Comparison of ENCODE assay signal across 29 cellular contexts in genomic region chr1:236526079-236526478, GRCh38. TPM values are rescaled to one million over a fixed set of nuclear protein-coding genes. Genes with fewer than 3 reads are reported as not detected.
A peak's percentile ranks its signal among the peaks of the same experiment; 100 is the strongest.
DNase-seq lines count a peak whose midpoint lies in the region; ATAC-seq and TF ChIP-seq lines count a peak whose summit lies in the region.
"Had no signal": no experiment of that assay in that cellular context is flagged by ENCODE, and none has a peak within 500 bp of the region (broad histone marks: within the 10 kb centered on the region; RNA-seq: fewer than 3 reads in every experiment).

No MANE protein-coding gene starts in this region.

- H3K14ac ChIP-seq in trophoblast cell (ENCODE audit: low read length), result no peak overlapping the region

- no peak overlapping the region for H3K18ac ChIP-seq in trophoblast cell (ENCODE audit: low read length)

- no peak for DNase-seq in activated naive CD4-positive, alpha-beta T cell treated with anti-CD3 and anti-CD28 coated beads, Interleukin-2, amount 10 ng/mL, durations not matched to agents 7 days and 5 days
- no peak for DNase-seq in activated naive CD4-positive, alpha-beta T cell treated with anti-CD3 and anti-CD28 coated beads, Interleukin-2, amount 50 U/mL, for 72 hours (ENCODE audit: low spot score in 2 of 2)
- no peak for DNase-seq in CD4-positive, alpha-beta T cell
- DNase-seq in activated B cell treated with CpG ODN at 0.5 μM for 24 hours, result no peak
- DNase-seq in naive thymus-derived CD4-positive, alpha-beta T cell, result no peak
- no peak for DNase-seq in NCI-H524 treated with DMSO at 0.1 percent for 48 hours (lab: John Stamatoyannopoulos, UW)
- DNase-seq in trophoblast cell, result no peak
- no peak for DNase-seq in stimulated activated CD4-positive, alpha-beta T cell treated with anti-CD3 and anti-CD28 coated beads, Interleukin-4, amount 100 ng/mL, for 4 hours
- DNase-seq: activated CD4-positive, alpha-beta T cell treated with anti-CD3 and anti-CD28 coated beads for 4 hours; activated effector memory CD4-positive, alpha-beta T cell treated with Interleukin-2 at 50 U/mL for 16 hours; adrenal gland; body of pancreas; DND-41; H9; KBM-7; kidney; MG63; midbrain; naive thymus-derived CD8-positive, alpha-beta T cell; NCI-H1105 treated with DMSO at 0.1 percent for 48 hours; NCI-H2029; NCI-H2227 treated with DMSO at 0.1 percent for 48 hours; RPMI8226; small intestine; substantia nigra; upper lobe of right lung had no signal

- peaks cover 49% of the 10 kb centered on the region for H3K4me1 Mint-ChIP-seq in activated naive CD4-positive, alpha-beta T cell treated with anti-CD3 and anti-CD28 coated beads, Interleukin-2, amount 10 ng/mL, durations not matched to agents 7 days and 5 days
- H3K4me1 Mint-ChIP-seq in CD4-positive, alpha-beta T cell (ENCODE audit: low read depth), result peaks cover 52% of the 10 kb centered on the region
- H3K4me1 Mint-ChIP-seq in activated B cell treated with CpG ODN at 0.5 μM for 24 hours, result peaks cover 23% of the 10 kb centered on the region
- peaks cover 17 to 54% (median 48%) of the 10 kb centered on the region in 7 donors for H3K4me1 Mint-ChIP-seq in naive thymus-derived CD4-positive, alpha-beta T cell

- intact Hi-C loops in CD4-positive, alpha-beta T cell (cut with DNase I, micrococcal nuclease), result loop anchor here in 1 of 2 experiments (10.0 kb wide), 2 partner anchors 79 to 241 kb away; partner anchors contain the start of genes ERO1B and HEATR1
- intact Hi-C loops in activated B cell treated with CpG ODN at 0.5 μM for 24 hours (cut with micrococcal nuclease), result loop anchor here (10.0 kb wide), 1 partner anchor 1021 kb away; the partner anchor contains the start of gene B3GALNT2
- intact Hi-C loops in naive thymus-derived CD4-positive, alpha-beta T cell (cut with micrococcal nuclease), result no loop called here

- no peak overlapping the region for H4K91ac ChIP-seq in trophoblast cell (ENCODE audit: low read depth, low read length)

- H3K4me3 ChIP-seq in naive thymus-derived CD4-positive, alpha-beta T cell (ENCODE audit: low read length), result no peak overlapping the region
- H3K4me3 ChIP-seq in trophoblast cell (ENCODE audit: low read depth, low read length), result no peak overlapping the region
- H3K4me3 ChIP-seq: adrenal gland, body of pancreas, MG63, SJSA1, upper lobe of right lung had no signal

- H3K27me3 Mint-ChIP-seq in activated naive CD4-positive, alpha-beta T cell treated with anti-CD3 and anti-CD28 coated beads, Interleukin-2, amount 10 ng/mL, durations not matched to agents 7 days and 5 days, result peaks cover 7% of the 10 kb centered on the region
- no peaks in the 10 kb centered on the region for H3K27me3 Mint-ChIP-seq in CD4-positive, alpha-beta T cell
- H3K27me3 Mint-ChIP-seq in activated B cell treated with CpG ODN at 0.5 μM for 24 hours, result no peaks in the 10 kb centered on the region
- H3K27me3 Mint-ChIP-seq in naive thymus-derived CD4-positive, alpha-beta T cell, result no peaks in the 10 kb centered on the region
- H3K27me3 Mint-ChIP-seq: naive thymus-derived CD8-positive, alpha-beta T cell had no signal

- no peaks in the 10 kb centered on the region for H3K9me3 ChIP-seq in CD4-positive, alpha-beta T cell (ENCODE audit: control insufficient read depth, low read length)
- no peaks in the 10 kb centered on the region for H3K9me3 ChIP-seq in naive thymus-derived CD4-positive, alpha-beta T cell (ENCODE audit: control insufficient read depth in 2 of 3, low read length in 3 of 3)
- H3K9me3 ChIP-seq in trophoblast cell (ENCODE audit: insufficient read depth, low read depth, low read length), result no peaks in the 10 kb centered on the region
- H3K9me3 ChIP-seq: adrenal gland, body of pancreas, MG63, SJSA1, upper lobe of right lung had no signal

- peak overlapping the region; percentile 28 for H3K4me3 Mint-ChIP-seq in activated naive CD4-positive, alpha-beta T cell treated with anti-CD3 and anti-CD28 coated beads, Interleukin-2, amount 10 ng/mL, durations not matched to agents 7 days and 5 days
- peak overlapping the region; percentile 32 for H3K4me3 Mint-ChIP-seq in CD4-positive, alpha-beta T cell
- no peak overlapping the region for H3K4me3 Mint-ChIP-seq in activated B cell treated with CpG ODN at 0.5 μM for 24 hours
- H3K4me3 Mint-ChIP-seq in naive thymus-derived CD4-positive, alpha-beta T cell, result peak overlapping the region in 6 of 10 donors; percentile 1 to 58 (median 24)
- H3K4me3 Mint-ChIP-seq: H9; T-helper 1 cell treated with Interleukin-12 subunit alpha and Interleukin-12 subunit beta and Interleukin-4 antibody, amounts not matched to agents 30 μg/mL and 1 μg/mL, for 36 hours had no signal

- no peak overlapping the region for H2AFZ ChIP-seq in trophoblast cell (ENCODE audit: insufficient read depth, low read length, poor library complexity)

- H2BK5ac ChIP-seq in trophoblast cell (ENCODE audit: low read depth, low read length, poor library complexity), result no peak overlapping the region

- H3K27ac Mint-ChIP-seq in activated naive CD4-positive, alpha-beta T cell treated with anti-CD3 and anti-CD28 coated beads, Interleukin-2, amount 10 ng/mL, durations not matched to agents 7 days and 5 days, result no peak overlapping the region
- peak overlapping the region in 1 of 2 donors; percentile 15 for H3K27ac Mint-ChIP-seq in activated naive CD4-positive, alpha-beta T cell treated with anti-CD3 and anti-CD28 coated beads, Interleukin-2, amount 50 U/mL, for 72 hours
- peak overlapping the region; percentile 21 for H3K27ac Mint-ChIP-seq in CD4-positive, alpha-beta T cell
- H3K27ac Mint-ChIP-seq in activated B cell treated with CpG ODN at 0.5 μM for 24 hours, result peak overlapping the region; percentile 20
- peak overlapping the region in 6 of 9 donors; percentile 24 to 59 (median 34) for H3K27ac Mint-ChIP-seq in naive thymus-derived CD4-positive, alpha-beta T cell
- H3K27ac Mint-ChIP-seq: H9; T-helper 1 cell treated with Interleukin-12 subunit alpha and Interleukin-12 subunit beta and Interleukin-4 antibody, amounts not matched to agents 30 μg/mL and 1 μg/mL, for 36 hours had no signal

- peaks cover 32% of the 10 kb centered on the region for H3K36me3 Mint-ChIP-seq in activated naive CD4-positive, alpha-beta T cell treated with anti-CD3 and anti-CD28 coated beads, Interleukin-2, amount 10 ng/mL, durations not matched to agents 7 days and 5 days
- H3K36me3 Mint-ChIP-seq in activated naive CD4-positive, alpha-beta T cell treated with anti-CD3 and anti-CD28 coated beads, Interleukin-2, amount 50 U/mL, for 72 hours, result peaks cover 30 to 37% of the 10 kb centered on the region in 2 donors
- H3K36me3 Mint-ChIP-seq in CD4-positive, alpha-beta T cell (ENCODE audit: low read depth), result peaks cover 60% of the 10 kb centered on the region
- peaks cover 34% of the 10 kb centered on the region for H3K36me3 Mint-ChIP-seq in activated B cell treated with CpG ODN at 0.5 μM for 24 hours (ENCODE audit: low read depth)
- peaks cover 10 to 31% (median 19%) of the 10 kb centered on the region in 5 donors for H3K36me3 Mint-ChIP-seq in naive thymus-derived CD4-positive, alpha-beta T cell

- no peak overlapping the region for H3K4me2 ChIP-seq in trophoblast cell (ENCODE audit: low read length)

- no peak overlapping the region for H4K8ac ChIP-seq in trophoblast cell (ENCODE audit: low read depth, low read length)

- no peaks in the 10 kb centered on the region for H3K9me3 Mint-ChIP-seq in activated naive CD4-positive, alpha-beta T cell treated with anti-CD3 and anti-CD28 coated beads, Interleukin-2, amount 10 ng/mL, durations not matched to agents 7 days and 5 days
- H3K9me3 Mint-ChIP-seq in activated naive CD4-positive, alpha-beta T cell treated with anti-CD3 and anti-CD28 coated beads, Interleukin-2, amount 50 U/mL, for 72 hours, result peaks cover 0 to 4% of the 10 kb centered on the region in 2 donors
- H3K9me3 Mint-ChIP-seq in CD4-positive, alpha-beta T cell, result no peaks in the 10 kb centered on the region
- H3K9me3 Mint-ChIP-seq in activated B cell treated with CpG ODN at 0.5 μM for 24 hours, result no peaks in the 10 kb centered on the region
- peaks cover 0 to 3% (median 0%) of the 10 kb centered on the region in 11 donors for H3K9me3 Mint-ChIP-seq in naive thymus-derived CD4-positive, alpha-beta T cell
- H3K9me3 Mint-ChIP-seq: H9; naive thymus-derived CD8-positive, alpha-beta T cell; T-helper 1 cell treated with Interleukin-12 subunit alpha and Interleukin-12 subunit beta and Interleukin-4 antibody, amounts not matched to agents 30 μg/mL and 1 μg/mL, for 36 hours had no signal

- no peak overlapping the region for H2BK12ac ChIP-seq in trophoblast cell (ENCODE audit: low read length)

- ATAC-seq in activated naive CD4-positive, alpha-beta T cell treated with anti-CD3 and anti-CD28 coated beads, Interleukin-2, amount 50 U/mL, for 72 hours, result no peak
- no peak for ATAC-seq in CD4-positive, alpha-beta T cell (ENCODE audit: poor library complexity)
- ATAC-seq in activated B cell treated with CpG ODN at 0.5 μM for 24 hours (ENCODE audit: low read depth), result no peak
- ATAC-seq in naive thymus-derived CD4-positive, alpha-beta T cell, result no peak
- ATAC-seq: body of pancreas; naive thymus-derived CD8-positive, alpha-beta T cell; upper lobe of right lung had no signal

- no CpG with 5 or more reads among the region's 3 CpGs for WGBS in trophoblast cell (ENCODE audit: extremely low coverage, insufficient coverage, insufficient read length)

- H3K27ac ChIP-seq in CD4-positive, alpha-beta T cell (ENCODE audit: low read depth, low read length), result no peak overlapping the region
- no peak overlapping the region for H3K27ac ChIP-seq in naive thymus-derived CD4-positive, alpha-beta T cell (ENCODE audit: low read depth, low read length)
- H3K27ac ChIP-seq in trophoblast cell (ENCODE audit: low read depth, low read length), result no peak overlapping the region
- H3K27ac ChIP-seq: adrenal gland, body of pancreas, epithelial cell of prostate, SJSA1, upper lobe of right lung had no signal

- no peak overlapping the region for H3K23ac ChIP-seq in trophoblast cell (ENCODE audit: low read length)

- peaks cover 6% of the 10 kb centered on the region for H3K79me1 ChIP-seq in trophoblast cell (ENCODE audit: low read length)

- no peak overlapping the region for H3K4ac ChIP-seq in trophoblast cell (ENCODE audit: low read depth, low read length)

- H3K27me3 ChIP-seq in CD4-positive, alpha-beta T cell (ENCODE audit: control insufficient read depth, insufficient read depth, low read length), result no peaks in the 10 kb centered on the region
- no peaks in the 10 kb centered on the region for H3K27me3 ChIP-seq in naive thymus-derived CD4-positive, alpha-beta T cell (ENCODE audit: control insufficient read depth in 2 of 2, insufficient read depth in 2 of 2, low read length in 2 of 2)
- no peaks in the 10 kb centered on the region for H3K27me3 ChIP-seq in trophoblast cell (ENCODE audit: insufficient read depth, low read length)
- H3K27me3 ChIP-seq: adrenal gland, body of pancreas, MG63, SJSA1, upper lobe of right lung had no signal

- POLR2A ChIA-PET in CD4-positive, alpha-beta T cell (lab: Charles Lee), result interaction anchor here (2.0 kb wide), 1 partner anchor 10 kb away, joined by 8 read pairs; no protein-coding TSS in a partner anchor
- POLR2A ChIA-PET in activated B cell treated with CpG ODN at 0.5 μM for 24 hours (lab: Charles Lee), result no interaction called here
- POLR2A ChIA-PET in naive thymus-derived CD4-positive, alpha-beta T cell (lab: Charles Lee), result interaction anchor here (0.9 to 2.3 kb wide), 3 partner anchors 10 to 269 kb away, joined by 3 to 8 read pairs (median 4); partner anchors contain the start of gene MTR

- peaks cover 0 to 29% (median 5%) of the 10 kb centered on the region in 3 experiments for H3K36me3 ChIP-seq in naive thymus-derived CD4-positive, alpha-beta T cell (ENCODE audit: control insufficient read depth in 2 of 3, insufficient read depth in 3 of 3, low read length in 3 of 3)
- no peaks in the 10 kb centered on the region for H3K36me3 ChIP-seq in trophoblast cell (ENCODE audit: control insufficient read depth in 1 of 2, insufficient read depth in 2 of 2, low read length in 2 of 2)

- no peak for TF ChIP-seq CTCF in CD4-positive, alpha-beta T cell (IDR thresholded peaks at IDR 0.05)
- no peak for TF ChIP-seq CTCF in activated B cell treated with CpG ODN at 0.5 μM for 24 hours (IDR thresholded peaks at IDR 0.05)

- H3K4me1 ChIP-seq in naive thymus-derived CD4-positive, alpha-beta T cell (ENCODE audit: control insufficient read depth in 2 of 2, insufficient read depth in 2 of 2, low read length in 2 of 2), result peaks cover 4 to 5% of the 10 kb centered on the region in 2 donors
- peaks cover 4 to 6% of the 10 kb centered on the region in 2 experiments for H3K4me1 ChIP-seq in trophoblast cell (ENCODE audit: control insufficient read depth in 1 of 2, insufficient read depth in 2 of 2, low read length in 2 of 2)

- no peak overlapping the region for H4K12ac ChIP-seq in trophoblast cell (ENCODE audit: low read depth, low read length)

- CTCF ChIA-PET in activated naive CD4-positive, alpha-beta T cell treated with anti-CD3 and anti-CD28 coated beads, Interleukin-2, amount 10 ng/mL, durations not matched to agents 7 days and 5 days (lab: Charles Lee), result interaction anchor here (1.0 kb wide), 1 partner anchor 9 kb away, joined by 3 read pairs; no protein-coding TSS in a partner anchor
- CTCF ChIA-PET in CD4-positive, alpha-beta T cell (lab: Charles Lee), result interaction anchor here (1.5 kb wide), 1 partner anchor 9 kb away, joined by 5 read pairs; no protein-coding TSS in a partner anchor
- CTCF ChIA-PET in activated B cell treated with CpG ODN at 0.5 μM for 24 hours (lab: Charles Lee), result no interaction called here
- CTCF ChIA-PET in naive thymus-derived CD4-positive, alpha-beta T cell (lab: Charles Lee), result interaction anchor here (0.6 kb wide), 1 partner anchor 55 kb away, joined by 4 read pairs; no protein-coding TSS in a partner anchor

- no peak overlapping the region for H3K9ac ChIP-seq in trophoblast cell (ENCODE audit: low read length)

- H2AK5ac ChIP-seq in trophoblast cell (ENCODE audit: low read length), result no peak overlapping the region

- peaks cover 4% of the 10 kb centered on the region for H3K79me2 ChIP-seq in trophoblast cell (ENCODE audit: control insufficient read depth, insufficient read depth, low read length, poor library complexity)

- no peak overlapping the region for H2BK120ac ChIP-seq in trophoblast cell (ENCODE audit: insufficient read depth, low read length, poor library complexity)

RNA-seq across cellular contexts. Expression of gene LGALS8, which starts 2.3 kb away (rescaled TPM):
- total RNA-seq in activated naive CD4-positive, alpha-beta T cell treated with anti-CD3 and anti-CD28 coated beads, Interleukin-2, amount 50 U/mL, for 72 hours, result 100 to 1,000 TPM; 132 to 156 TPM
- 100 to 1,000 TPM; 138 to 144 TPM for total RNA-seq in CD4-positive, alpha-beta T cell
- 36.0 and 37.4 TPM in 2 replicates for total RNA-seq in activated B cell treated with CpG ODN at 0.5 μM for 24 hours
- total RNA-seq in naive thymus-derived CD4-positive, alpha-beta T cell, result 100 to 1,000 TPM; 114 to 143 (median 134) TPM
- polyA plus RNA-seq in naive thymus-derived CD4-positive, alpha-beta T cell, result 10 to 100 TPM; 41.3 to 45.0 TPM
- polyA plus RNA-seq in trophoblast cell (2013), result 27.6 and 27.8 TPM in 2 replicates
